ENCODE assay signal across 1 cellular context in genomic region chr11:6389921-6390717, GRCh38.
A peak's percentile ranks its signal among the peaks of the same experiment; 100 is the strongest.
TF ChIP-seq lines count a peak whose summit lies in the region.

Gene SMPD1, plus strand, starts transcription at chr11:6390474. Its CDS starts 125 bp downstream, at chr11:6390599.

TF ChIP-seq in HepG2, 621 proteins besides CTCF, POLR2A, EP300 and RAD21 (continued from another document and continues in another):
- TF ChIP-seq HNRNPLL (IDR thresholded peaks at IDR 0.05; ENCODE audit: low read depth, low read length, poor library complexity, severe bottlenecking) = peak; percentile 71
- TF ChIP-seq ZNF280D (CRISPR knock-in tag; IDR thresholded peaks at IDR 0.05) = no peak
- TF ChIP-seq FOSL2 (CRISPR knock-in tag; IDR thresholded peaks at IDR 0.05) = 0 out of 2 replicates have a peak, but pooled peaks have one; percentile 20
- peak; percentile 87 for TF ChIP-seq PATZ1 (CRISPR knock-in tag; IDR thresholded peaks at IDR 0.05)
- TF ChIP-seq THRA (CRISPR knock-in tag; IDR thresholded peaks at IDR 0.05; ENCODE audit: borderline replicate concordance) = 0 out of 2 replicates have a peak, but pooled peaks have one; percentile 28
- no peak for TF ChIP-seq HNF1A (IDR thresholded peaks at IDR 0.05; ENCODE audit: low read depth)
- peak; percentile 62; the same call in 1 of the 2 replicates for TF ChIP-seq HNF1A (CRISPR knock-in tag; IDR thresholded peaks at IDR 0.05; ENCODE audit: borderline replicate concordance)
- TF ChIP-seq PHF21A (CRISPR knock-in tag; IDR thresholded peaks at IDR 0.05) = peak; percentile 45; the same call in 1 of the 2 replicates
- TF ChIP-seq ZNF280B (CRISPR knock-in tag; IDR thresholded peaks at IDR 0.05; ENCODE audit: borderline replicate concordance) = 0 out of 2 replicates have a peak, but pooled peaks have one; percentile 17
- TF ChIP-seq ZNF660 (CRISPR knock-in tag; IDR thresholded peaks at IDR 0.05; ENCODE audit: borderline replicate concordance, low read depth) = no peak
- TF ChIP-seq PAX8 (CRISPR knock-in tag; IDR thresholded peaks at IDR 0.05; ENCODE audit: borderline replicate concordance) = 0 out of 2 replicates have a peak, but pooled peaks have one; percentile 36
- peak; percentile 80 for TF ChIP-seq FOXC1 (CRISPR knock-in tag; IDR thresholded peaks at IDR 0.05; ENCODE audit: borderline replicate concordance)
- TF ChIP-seq ZFP91 (CRISPR knock-in tag; IDR thresholded peaks at IDR 0.05; ENCODE audit: borderline replicate concordance) = peak; percentile 63; the same call in 1 of the 2 replicates
- TF ChIP-seq KDM4B (CRISPR knock-in tag; IDR thresholded peaks at IDR 0.05) = no peak
- peak; percentile 54; the same call in 1 of the 2 replicates for TF ChIP-seq BHLHE40 (IDR thresholded peaks at IDR 0.05; ENCODE audit: low read length)
- TF ChIP-seq HMGXB4 (CRISPR knock-in tag; IDR thresholded peaks at IDR 0.05; ENCODE audit: borderline replicate concordance in 1 of 2, low read depth in 1 of 2) = peak in 1 of 2 experiments; percentile 55; a peak in 2 of 4 replicates
- TF ChIP-seq FOXO1 (CRISPR knock-in tag; IDR thresholded peaks at IDR 0.05) = peak; percentile 26; the same call in 1 of the 2 replicates
- TF ChIP-seq CHD4 (IDR thresholded peaks at IDR 0.05; ENCODE audit: borderline replicate concordance, low read length) = no peak
- 0 out of 2 replicates have a peak, but pooled peaks have one; percentile 27 for TF ChIP-seq ATF2 (CRISPR knock-in tag; IDR thresholded peaks at IDR 0.05)
